ENCODE assay signal across 8 cellular contexts in the genomic region with DNA sequence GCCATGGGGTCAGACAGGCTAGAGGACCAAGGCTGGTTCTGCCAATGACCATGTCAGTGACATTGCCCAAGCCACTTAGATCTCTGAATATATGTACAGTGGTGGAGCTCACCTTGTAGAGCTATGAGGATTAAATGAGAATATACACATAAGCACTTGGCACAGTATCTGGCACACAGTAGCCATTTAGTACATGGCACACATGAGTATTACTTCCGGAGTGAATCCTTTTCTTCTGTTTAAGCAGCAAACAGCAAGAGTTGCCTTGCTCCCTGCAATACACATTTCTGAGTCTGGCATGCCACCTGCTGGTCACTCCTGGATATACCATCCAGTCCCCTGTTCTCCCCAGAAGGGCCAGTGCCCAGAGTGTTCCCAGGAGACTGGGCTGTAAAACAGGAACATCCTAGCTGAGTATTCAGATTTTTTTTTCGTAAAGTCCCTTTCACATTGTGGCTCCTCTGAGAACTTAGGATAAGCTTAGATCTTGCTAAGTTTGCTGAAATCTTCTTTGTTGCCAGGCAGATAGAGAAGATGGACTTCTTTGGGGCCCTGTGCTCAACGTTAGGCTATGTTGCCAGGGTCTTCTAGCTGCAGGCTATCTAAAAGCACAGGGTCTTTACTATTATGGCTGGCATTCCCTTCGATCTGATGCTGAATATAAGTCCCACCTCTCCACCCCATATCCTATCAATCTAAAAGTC.
DNase-seq lines count a peak whose midpoint lies in the region; ATAC-seq and TF ChIP-seq lines count a peak whose summit lies in the region.

No MANE protein-coding gene starts in this region.

- no peak overlapping the region for H3K4me3 ChIP-seq in CD8-positive, alpha-beta memory T cell (ENCODE audit: low read length)
- no peak overlapping the region for H3K4me3 ChIP-seq in lower lobe of right lung

- H3K4me1 ChIP-seq in CD8-positive, alpha-beta memory T cell (ENCODE audit: insufficient read depth, low read length) = no peaks in the 10 kb centered on the region
- peaks cover 5% of the 10 kb centered on the region for H3K4me1 ChIP-seq in lower lobe of right lung

- TF ChIP-seq CTCF in lower lobe of right lung (IDR thresholded peaks at IDR 0.05) = peak; percentile 90

- H3K4me3 Mint-ChIP-seq in CD8-positive, alpha-beta memory T cell = no peak overlapping the region

- no peaks in the 10 kb centered on the region for H3K27me3 ChIP-seq in CD8-positive, alpha-beta memory T cell (ENCODE audit: insufficient read depth, low read length, poor library complexity, severe bottlenecking)
- no peaks in the 10 kb centered on the region for H3K27me3 ChIP-seq in lower lobe of right lung (ENCODE audit: low read depth)

- no peaks in the 10 kb centered on the region for H3K9me3 Mint-ChIP-seq in CD8-positive, alpha-beta memory T cell

- ATAC-seq in GM19351 (IDR thresholded peaks at IDR 0.05; ENCODE audit: unreplicated experiment) (peak; percentile 99), HG03378 (IDR thresholded peaks at IDR 0.05; ENCODE audit: unreplicated experiment) (peak; percentile 99), lower lobe of right lung (peak; percentile 90 to 93)

- H3K36me3 Mint-ChIP-seq in CD8-positive, alpha-beta memory T cell = no peaks in the 10 kb centered on the region

- H3K27me3 Mint-ChIP-seq in CD8-positive, alpha-beta memory T cell = peaks cover 20 to 21% of the 10 kb centered on the region in 2 donors

- H3K4me1 Mint-ChIP-seq in CD8-positive, alpha-beta memory T cell = peaks cover 0 to 4% (median 0%) of the 10 kb centered on the region in 3 donors

- POLR2A ChIA-PET in CD8-positive, alpha-beta memory T cell (lab: Charles Lee) = no interaction called here

- H3K27ac Mint-ChIP-seq in CD8-positive, alpha-beta memory T cell = peak overlapping the region in 1 of 8 donors; percentile 73

- DNase-seq in CD8-positive, alpha-beta memory T cell = peak; percentile 13 to 63 (median 24)
- peak; percentile 31 to 76 for DNase-seq in NCI-H524 (lab: John Stamatoyannopoulos, UW)
- DNase-seq in activated CD4-positive, alpha-beta T cell treated with anti-CD3 and anti-CD28 coated beads, Interleukin-2, amount 50 U/mL, for 1 hour = peak; percentile 60
- DNase-seq in ecto neural progenitor cell (ENCODE audit: low spot score) = peak; percentile 88
- DNase-seq in lower lobe of right lung = peak; percentile 66
- peak; percentile 29 to 55 for DNase-seq in stimulated activated CD8-positive, alpha-beta memory T cell treated with anti-CD3 and anti-CD28 coated beads, Interleukin-2, amount 100 ng/mL, for 48 hours (ENCODE audit: low read depth in 2 of 2)

- H3K27ac ChIP-seq in CD8-positive, alpha-beta memory T cell (ENCODE audit: low read depth, low read length) = no peak overlapping the region
- no peak overlapping the region for H3K27ac ChIP-seq in lower lobe of right lung

- H3K9me3 ChIP-seq in CD8-positive, alpha-beta memory T cell (ENCODE audit: low read length) = no peaks in the 10 kb centered on the region
- no peaks in the 10 kb centered on the region for H3K9me3 ChIP-seq in lower lobe of right lung

- H3K36me3 ChIP-seq in CD8-positive, alpha-beta memory T cell (ENCODE audit: insufficient read depth, low read length) = no peaks in the 10 kb centered on the region
- H3K36me3 ChIP-seq in lower lobe of right lung = no peaks in the 10 kb centered on the region

- intact Hi-C loops in lower lobe of right lung (cut with DNase I) = loop anchor here (10.0 kb wide), 1 partner anchor 450 kb away; no protein-coding TSS in a partner anchor

- CTCF ChIA-PET in CD8-positive, alpha-beta memory T cell (lab: Charles Lee) = interaction anchor here (0.9 to 2.5 kb wide), 3 partner anchors 9 to 479 kb away, joined by 3 to 16 read pairs (median 4); no protein-coding TSS in a partner anchor

Comparison
In these comparisons a context has a peak if more than half of its experiments do, and no peak if none do; other contexts are left out.
1. DNase-seq: peak in every context shown above with its lines; median percentile 88 in ecto neural progenitor cell; 66 in lower lobe of right lung; 60 in activated CD4-positive, alpha-beta T cell treated with anti-CD3 and anti-CD28 coated beads, Interleukin-2, amount 50 U/mL, for 1 hour; 54 in NCI-H524; 42 in stimulated activated CD8-positive, alpha-beta memory T cell treated with anti-CD3 and anti-CD28 coated beads, Interleukin-2, amount 100 ng/mL, for 48 hours; 24 in CD8-positive, alpha-beta memory T cell.